Comparison of ENCODE assay signal across 12 cellular contexts in the genomic region with DNA sequence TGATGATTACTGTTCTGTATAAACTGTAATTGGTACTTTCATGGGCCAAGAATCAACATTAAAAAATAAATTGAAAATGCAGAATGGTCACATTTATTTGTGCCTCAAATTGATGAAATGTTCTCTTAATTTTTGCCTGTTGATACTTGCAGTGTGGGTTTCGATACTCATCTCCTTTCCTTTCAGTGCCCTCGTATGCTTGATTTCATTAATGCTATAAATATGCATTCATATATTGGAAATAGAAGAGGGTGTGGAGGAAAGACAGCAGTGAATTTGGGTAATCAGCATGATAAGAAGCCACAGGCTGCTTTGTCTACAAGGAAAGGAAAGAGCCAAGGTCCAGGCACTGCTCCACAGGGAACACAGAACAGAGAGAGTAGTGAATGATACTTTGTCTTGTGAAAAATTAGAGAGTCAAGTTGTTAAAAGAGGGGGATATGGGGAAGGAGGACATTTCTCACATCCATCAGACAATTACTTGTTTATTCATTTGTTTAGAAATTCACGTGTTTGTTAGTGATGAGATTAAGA. TPM values are rescaled to one million over a fixed set of nuclear protein-coding genes. Genes with fewer than 3 reads are reported as not detected.
A peak's percentile ranks its signal among the peaks of the same experiment; 100 is the strongest.
DNase-seq lines count a peak whose midpoint lies in the region; ATAC-seq, FAIRE-seq and TF ChIP-seq lines count a peak whose summit lies in the region.
"Had no signal": no experiment of that assay in that cellular context is flagged by ENCODE, and none has a peak within 500 bp of the region (broad histone marks: within the 10 kb centered on the region; RNA-seq: fewer than 3 reads in every experiment).

No MANE protein-coding gene starts in this region.

- no peaks in the 10 kb centered on the region for H3K27me3 ChIP-seq in hepatocyte
- no peaks in the 10 kb centered on the region for H3K27me3 ChIP-seq in small intestine (ENCODE audit: control insufficient read depth in 2 of 2, insufficient read depth in 2 of 2, low read length in 2 of 2)

- peaks cover 6% of the 10 kb centered on the region for H3K4me1 ChIP-seq in hepatocyte (ENCODE audit: insufficient read depth)
- H3K4me1 ChIP-seq in small intestine (ENCODE audit: control insufficient read depth in 2 of 2, insufficient read depth in 1 of 2, low read depth in 1 of 2, low read length in 1 of 2): peaks cover 3 to 7% of the 10 kb centered on the region in 2 donors

- CTCF ChIA-PET in activated CD4-positive, alpha-beta memory T cell treated with anti-CD3 and anti-CD28 coated beads for 36 hours (lab: Charles Lee): no interaction called here

- TF ChIP-seq CTCF in hepatocyte (IDR thresholded peaks at IDR 0.05; ENCODE audit: poor library complexity): no peak

- peak overlapping the region; percentile 94 for H3K27ac Mint-ChIP-seq in T-helper 1 cell treated with Interleukin-12 subunit alpha and Interleukin-12 subunit beta and Interleukin-4 antibody, amounts not matched to agents 30 μg/mL and 1 μg/mL, for 36 hours
- H3K27ac Mint-ChIP-seq in activated CD4-positive, alpha-beta memory T cell treated with anti-CD3 and anti-CD28 coated beads for 36 hours: no peak overlapping the region

- H2AFZ ChIP-seq in hepatocyte: peak overlapping the region; percentile 87

- WGBS in hepatocyte (ENCODE audit: low lambda C conversion rate, missing lambda C conversion rate): 80% methylated on average over 3 of the region's 3 CpGs
- WGBS in small intestine, 3 donors: 25 to 45% (median 36%) methylated on average over 3 of the region's 3 CpGs

- no peak for ATAC-seq in GM18873 (IDR thresholded peaks at IDR 0.05; ENCODE audit: low FRiP score, unreplicated experiment)

- H3K36me3 ChIP-seq in hepatocyte (replicated peaks; ENCODE audit: insufficient read depth, low read depth): no peaks in the 10 kb centered on the region
- H3K36me3 ChIP-seq in small intestine (ENCODE audit: control insufficient read depth in 2 of 2, insufficient read depth in 2 of 2, low read length in 2 of 2): peaks cover 0 to 1% of the 10 kb centered on the region in 2 donors

- FAIRE-seq in small intestine (lab: Jason Lieb, UNC): no peak

- H3K27me3 Mint-ChIP-seq in T-helper 1 cell treated with Interleukin-12 subunit alpha and Interleukin-12 subunit beta and Interleukin-4 antibody, amounts not matched to agents 30 μg/mL and 1 μg/mL, for 36 hours (ENCODE audit: low read depth): no peaks in the 10 kb centered on the region
- no peaks in the 10 kb centered on the region for H3K27me3 Mint-ChIP-seq in activated CD4-positive, alpha-beta memory T cell treated with anti-CD3 and anti-CD28 coated beads for 36 hours

- DNase-seq in T-helper 1 cell (no peak), hepatocyte (ENCODE audit: low spot score) (no peak), small intestine (peak; percentile 72), RPMI8226 (no peak), GM19238 (ENCODE audit: insufficient read length, low spot score) (no peak)
- no peak for DNase-seq in activated CD4-positive, alpha-beta memory T cell treated with anti-CD3 and anti-CD28 coated beads for 36 hours
- DNase-seq: 8988T; activated CD8-positive, alpha-beta memory T cell treated with anti-CD3 and anti-CD28 coated beads, Interleukin-2, amount 50 U/mL, for 48 hours; NCI-H1694 treated with DMSO at 0.1 percent for 48 hours had no signal

- no peaks in the 10 kb centered on the region for H3K79me2 ChIP-seq in hepatocyte

- POLR2A ChIA-PET in activated CD4-positive, alpha-beta memory T cell treated with anti-CD3 and anti-CD28 coated beads for 36 hours (lab: Charles Lee): interaction anchor here (1.1 kb wide), 1 partner anchor 161 kb away, joined by 3 read pairs; the partner anchor contains the start of gene DDX60L

- H3K9me3 Mint-ChIP-seq in T-helper 1 cell treated with Interleukin-12 subunit alpha and Interleukin-12 subunit beta and Interleukin-4 antibody, amounts not matched to agents 30 μg/mL and 1 μg/mL, for 36 hours: peaks cover 13% of the 10 kb centered on the region
- no peaks in the 10 kb centered on the region for H3K9me3 Mint-ChIP-seq in activated CD4-positive, alpha-beta memory T cell treated with anti-CD3 and anti-CD28 coated beads for 36 hours

- intact Hi-C loops in activated CD4-positive, alpha-beta memory T cell treated with anti-CD3 and anti-CD28 coated beads for 36 hours (cut with micrococcal nuclease): loop anchor here (2.0 to 5.0 kb wide), 3 partner anchors 131 to 1293 kb away; partner anchors contain the start of gene NEK1

- no peaks in the 10 kb centered on the region for H4K20me1 ChIP-seq in hepatocyte (ENCODE audit: insufficient read depth, poor library complexity, severe bottlenecking)

- H3K4me2 ChIP-seq in hepatocyte: peak overlapping the region; percentile 74

- H3K4me3 ChIP-seq in hepatocyte (no peak overlapping the region), small intestine (ENCODE audit: low read depth in 1 of 2, low read length in 2 of 2) (no peak overlapping the region)
- H3K4me3 ChIP-seq: lung had no signal

- H3K36me3 Mint-ChIP-seq in T-helper 1 cell treated with Interleukin-12 subunit alpha and Interleukin-12 subunit beta and Interleukin-4 antibody, amounts not matched to agents 30 μg/mL and 1 μg/mL, for 36 hours (ENCODE audit: low read depth): peaks cover 43% of the 10 kb centered on the region
- peaks cover 1% of the 10 kb centered on the region for H3K36me3 Mint-ChIP-seq in activated CD4-positive, alpha-beta memory T cell treated with anti-CD3 and anti-CD28 coated beads for 36 hours

- peaks cover 39% of the 10 kb centered on the region for H3K4me1 Mint-ChIP-seq in T-helper 1 cell treated with Interleukin-12 subunit alpha and Interleukin-12 subunit beta and Interleukin-4 antibody, amounts not matched to agents 30 μg/mL and 1 μg/mL, for 36 hours (ENCODE audit: low read depth)
- peaks cover 29% of the 10 kb centered on the region for H3K4me1 Mint-ChIP-seq in activated CD4-positive, alpha-beta memory T cell treated with anti-CD3 and anti-CD28 coated beads for 36 hours (ENCODE audit: low read depth)

- H3K27ac ChIP-seq in hepatocyte (peak overlapping the region; percentile 94), small intestine (ENCODE audit: low read depth in 1 of 2, low read length in 1 of 2) (peak overlapping the region; percentile 3 to 64)

- H3K9me3 ChIP-seq in hepatocyte (ENCODE audit: low read depth) (no peaks in the 10 kb centered on the region), small intestine (ENCODE audit: control insufficient read depth, low read depth) (no peaks in the 10 kb centered on the region)

- no peaks in the 10 kb centered on the region for H3K9me2 ChIP-seq in hepatocyte (replicated peaks; ENCODE audit: insufficient read depth)

- peak overlapping the region; percentile 96 for H3K4me3 Mint-ChIP-seq in T-helper 1 cell treated with Interleukin-12 subunit alpha and Interleukin-12 subunit beta and Interleukin-4 antibody, amounts not matched to agents 30 μg/mL and 1 μg/mL, for 36 hours
- H3K4me3 Mint-ChIP-seq in activated CD4-positive, alpha-beta memory T cell treated with anti-CD3 and anti-CD28 coated beads for 36 hours: peak overlapping the region; percentile 84

RNA-seq across cellular contexts. Expression of gene DDX60, which starts 1.0 kb away (rescaled TPM):
- total RNA-seq in activated CD4-positive, alpha-beta memory T cell treated with anti-CD3 and anti-CD28 coated beads for 36 hours: 10 to 100 TPM; 24.1 to 28.9 TPM
- total RNA-seq in hepatocyte: 8.4 and 12.4 TPM in 2 replicates
- polyA plus RNA-seq in hepatocyte (1.2 and 2.4 TPM in 2 replicates), small intestine (10 to 100 TPM in 2 of 3 donors, 1 to 10 TPM in 1; 5.7 to 13.2 (median 12.7) TPM)
